Comparison of ENCODE assay signal across 1 cellular context in genomic region chr1:32353886-32354570, GRCh38.
TF ChIP-seq lines count a peak whose summit lies in the region.

No MANE protein-coding gene starts in this region.

TF ChIP-seq in K562, 482 proteins besides CTCF, POLR2A, EP300 and RAD21 (continued from another document):
- TF ChIP-seq ZNF592 (IDR thresholded peaks at IDR 0.05) (no peak), KDM1A (IDR thresholded peaks at IDR 0.05) (peak; percentile 88 to 91), ZNF165 (CRISPR knock-in tag; IDR thresholded peaks at IDR 0.05; ENCODE audit: borderline replicate concordance) (no peak), HDAC2 (IDR thresholded peaks at IDR 0.05) (no peak), NR4A1 (CRISPR knock-in tag; IDR thresholded peaks at IDR 0.05) (no peak), NR4A1 (tag; IDR thresholded peaks at IDR 0.05) (no peak), ATF2 (CRISPR knock-in tag; IDR thresholded peaks at IDR 0.05) (no peak), ZNF561 (CRISPR knock-in tag; conservative IDR thresholded peaks at IDR 0.05) (no peak), TAF9B (IDR thresholded peaks at IDR 0.05; ENCODE audit: partially characterized antibody) (no peak), NR2C2 (CRISPR knock-in tag; IDR thresholded peaks at IDR 0.05) (no peak), NR2C2 (tag; IDR thresholded peaks at IDR 0.05) (peak; percentile 40; the same call in 1 of the 2 replicates), RFX7 (CRISPR knock-in tag; IDR thresholded peaks at IDR 0.05) (no peak), EHMT2 (IDR thresholded peaks at IDR 0.05) (no peak), FOXA1 (IDR thresholded peaks at IDR 0.05; ENCODE audit: borderline replicate concordance) (no peak), NFRKB (IDR thresholded peaks at IDR 0.05; ENCODE audit: low read depth) (no peak), MCM5 (IDR thresholded peaks at IDR 0.05; ENCODE audit: low read depth) (no peak), L3MBTL2 (IDR thresholded peaks at IDR 0.05) (no peak), SLC30A9 (CRISPR knock-in tag; IDR thresholded peaks at IDR 0.05) (no peak), PHB (CRISPR knock-in tag; IDR thresholded peaks at IDR 0.05) (no peak), ZNF695 (CRISPR knock-in tag; IDR thresholded peaks at IDR 0.05) (no peak), ARID1B (IDR thresholded peaks at IDR 0.05) (peak; percentile 30; the same call in 1 of the 2 replicates), ZNF41 (CRISPR knock-in tag; conservative IDR thresholded peaks at IDR 0.05) (no peak), OTX1 (CRISPR knock-in tag; IDR thresholded peaks at IDR 0.05) (no peak), NR2F6 (CRISPR knock-in tag; IDR thresholded peaks at IDR 0.05) (no peak), CTBP1 (IDR thresholded peaks at IDR 0.05; ENCODE audit: borderline replicate concordance) (peak; percentile 68), CREB1 (IDR thresholded peaks at IDR 0.05) (no peak), CREB1 (CRISPR knock-in tag; IDR thresholded peaks at IDR 0.05) (no peak), ZNF134 (CRISPR knock-in tag; conservative IDR thresholded peaks at IDR 0.05) (no peak), GATAD2B (IDR thresholded peaks at IDR 0.05; ENCODE audit: borderline replicate concordance) (no peak), POLR2AphosphoS2 (IDR thresholded peaks at IDR 0.05; ENCODE audit: low read length) (no peak), KDM4B (IDR thresholded peaks at IDR 0.05; ENCODE audit: borderline replicate concordance in 2 of 2, low read depth in 1 of 2) (no peak), ARNT (IDR thresholded peaks at IDR 0.05) (no peak), RCOR1 (IDR thresholded peaks at IDR 0.05; ENCODE audit: borderline replicate concordance in 1 of 2, low read depth in 2 of 2, low read length in 2 of 2) (peak; percentile 42 to 81; a peak in 3 of 4 replicates), ZNF347 (CRISPR knock-in tag; IDR thresholded peaks at IDR 0.05; ENCODE audit: low read depth) (no peak), SAFB (IDR thresholded peaks at IDR 0.05; ENCODE audit: borderline replicate concordance, low read depth, low read length) (no peak), HDAC1 (IDR thresholded peaks at IDR 0.05) (peak in 1 of 2 experiments; percentile 84; a peak in 2 of 4 replicates), ZFPM2 (CRISPR knock-in tag; IDR thresholded peaks at IDR 0.05) (no peak), RFX1 (IDR thresholded peaks at IDR 0.05) (no peak), SIN3A (IDR thresholded peaks at IDR 0.05; ENCODE audit: borderline replicate concordance in 2 of 2, control insufficient read depth in 1 of 2, low read depth in 2 of 2, low read length in 2 of 2) (no peak)
- TF ChIP-seq, protein P1, sequence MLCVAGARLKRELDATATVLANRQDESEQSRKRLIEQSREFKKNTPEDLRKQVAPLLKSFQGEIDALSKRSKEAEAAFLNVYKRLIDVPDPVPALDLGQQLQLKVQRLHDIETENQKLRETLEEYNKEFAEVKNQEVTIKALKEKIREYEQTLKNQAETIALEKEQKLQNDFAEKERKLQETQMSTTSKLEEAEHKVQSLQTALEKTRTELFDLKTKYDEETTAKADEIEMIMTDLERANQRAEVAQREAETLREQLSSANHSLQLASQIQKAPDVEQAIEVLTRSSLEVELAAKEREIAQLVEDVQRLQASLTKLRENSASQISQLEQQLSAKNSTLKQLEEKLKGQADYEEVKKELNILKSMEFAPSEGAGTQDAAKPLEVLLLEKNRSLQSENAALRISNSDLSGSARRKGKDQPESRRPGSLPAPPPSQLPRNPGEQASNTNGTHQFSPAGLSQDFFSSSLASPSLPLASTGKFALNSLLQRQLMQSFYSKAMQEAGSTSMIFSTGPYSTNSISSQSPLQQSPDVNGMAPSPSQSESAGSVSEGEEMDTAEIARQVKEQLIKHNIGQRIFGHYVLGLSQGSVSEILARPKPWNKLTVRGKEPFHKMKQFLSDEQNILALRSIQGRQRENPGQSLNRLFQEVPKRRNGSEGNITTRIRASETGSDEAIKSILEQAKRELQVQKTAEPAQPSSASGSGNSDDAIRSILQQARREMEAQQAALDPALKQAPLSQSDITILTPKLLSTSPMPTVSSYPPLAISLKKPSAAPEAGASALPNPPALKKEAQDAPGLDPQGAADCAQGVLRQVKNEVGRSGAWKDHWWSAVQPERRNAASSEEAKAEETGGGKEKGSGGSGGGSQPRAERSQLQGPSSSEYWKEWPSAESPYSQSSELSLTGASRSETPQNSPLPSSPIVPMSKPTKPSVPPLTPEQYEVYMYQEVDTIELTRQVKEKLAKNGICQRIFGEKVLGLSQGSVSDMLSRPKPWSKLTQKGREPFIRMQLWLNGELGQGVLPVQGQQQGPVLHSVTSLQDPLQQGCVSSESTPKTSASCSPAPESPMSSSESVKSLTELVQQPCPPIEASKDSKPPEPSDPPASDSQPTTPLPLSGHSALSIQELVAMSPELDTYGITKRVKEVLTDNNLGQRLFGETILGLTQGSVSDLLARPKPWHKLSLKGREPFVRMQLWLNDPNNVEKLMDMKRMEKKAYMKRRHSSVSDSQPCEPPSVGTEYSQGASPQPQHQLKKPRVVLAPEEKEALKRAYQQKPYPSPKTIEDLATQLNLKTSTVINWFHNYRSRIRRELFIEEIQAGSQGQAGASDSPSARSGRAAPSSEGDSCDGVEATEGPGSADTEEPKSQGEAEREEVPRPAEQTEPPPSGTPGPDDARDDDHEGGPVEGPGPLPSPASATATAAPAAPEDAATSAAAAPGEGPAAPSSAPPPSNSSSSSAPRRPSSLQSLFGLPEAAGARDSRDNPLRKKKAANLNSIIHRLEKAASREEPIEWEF (CRISPR knock-in tag; IDR thresholded peaks at IDR 0.05), result no peak
- TF ChIP-seq, protein P2, sequence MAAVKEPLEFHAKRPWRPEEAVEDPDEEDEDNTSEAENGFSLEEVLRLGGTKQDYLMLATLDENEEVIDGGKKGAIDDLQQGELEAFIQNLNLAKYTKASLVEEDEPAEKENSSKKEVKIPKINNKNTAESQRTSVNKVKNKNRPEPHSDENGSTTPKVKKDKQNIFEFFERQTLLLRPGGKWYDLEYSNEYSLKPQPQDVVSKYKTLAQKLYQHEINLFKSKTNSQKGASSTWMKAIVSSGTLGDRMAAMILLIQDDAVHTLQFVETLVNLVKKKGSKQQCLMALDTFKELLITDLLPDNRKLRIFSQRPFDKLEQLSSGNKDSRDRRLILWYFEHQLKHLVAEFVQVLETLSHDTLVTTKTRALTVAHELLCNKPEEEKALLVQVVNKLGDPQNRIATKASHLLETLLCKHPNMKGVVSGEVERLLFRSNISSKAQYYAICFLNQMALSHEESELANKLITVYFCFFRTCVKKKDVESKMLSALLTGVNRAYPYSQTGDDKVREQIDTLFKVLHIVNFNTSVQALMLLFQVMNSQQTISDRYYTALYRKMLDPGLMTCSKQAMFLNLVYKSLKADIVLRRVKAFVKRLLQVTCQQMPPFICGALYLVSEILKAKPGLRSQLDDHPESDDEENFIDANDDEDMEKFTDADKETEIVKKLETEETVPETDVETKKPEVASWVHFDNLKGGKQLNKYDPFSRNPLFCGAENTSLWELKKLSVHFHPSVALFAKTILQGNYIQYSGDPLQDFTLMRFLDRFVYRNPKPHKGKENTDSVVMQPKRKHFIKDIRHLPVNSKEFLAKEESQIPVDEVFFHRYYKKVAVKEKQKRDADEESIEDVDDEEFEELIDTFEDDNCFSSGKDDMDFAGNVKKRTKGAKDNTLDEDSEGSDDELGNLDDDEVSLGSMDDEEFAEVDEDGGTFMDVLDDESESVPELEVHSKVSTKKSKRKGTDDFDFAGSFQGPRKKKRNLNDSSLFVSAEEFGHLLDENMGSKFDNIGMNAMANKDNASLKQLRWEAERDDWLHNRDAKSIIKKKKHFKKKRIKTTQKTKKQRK (IDR thresholded peaks at IDR 0.05; ENCODE audit: borderline replicate concordance, low read depth, low read length), result no peak
- TF ChIP-seq, protein P3, sequence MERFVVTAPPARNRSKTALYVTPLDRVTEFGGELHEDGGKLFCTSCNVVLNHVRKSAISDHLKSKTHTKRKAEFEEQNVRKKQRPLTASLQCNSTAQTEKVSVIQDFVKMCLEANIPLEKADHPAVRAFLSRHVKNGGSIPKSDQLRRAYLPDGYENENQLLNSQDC (CRISPR knock-in tag; IDR thresholded peaks at IDR 0.05), result no peak
- TF ChIP-seq, protein P4, sequence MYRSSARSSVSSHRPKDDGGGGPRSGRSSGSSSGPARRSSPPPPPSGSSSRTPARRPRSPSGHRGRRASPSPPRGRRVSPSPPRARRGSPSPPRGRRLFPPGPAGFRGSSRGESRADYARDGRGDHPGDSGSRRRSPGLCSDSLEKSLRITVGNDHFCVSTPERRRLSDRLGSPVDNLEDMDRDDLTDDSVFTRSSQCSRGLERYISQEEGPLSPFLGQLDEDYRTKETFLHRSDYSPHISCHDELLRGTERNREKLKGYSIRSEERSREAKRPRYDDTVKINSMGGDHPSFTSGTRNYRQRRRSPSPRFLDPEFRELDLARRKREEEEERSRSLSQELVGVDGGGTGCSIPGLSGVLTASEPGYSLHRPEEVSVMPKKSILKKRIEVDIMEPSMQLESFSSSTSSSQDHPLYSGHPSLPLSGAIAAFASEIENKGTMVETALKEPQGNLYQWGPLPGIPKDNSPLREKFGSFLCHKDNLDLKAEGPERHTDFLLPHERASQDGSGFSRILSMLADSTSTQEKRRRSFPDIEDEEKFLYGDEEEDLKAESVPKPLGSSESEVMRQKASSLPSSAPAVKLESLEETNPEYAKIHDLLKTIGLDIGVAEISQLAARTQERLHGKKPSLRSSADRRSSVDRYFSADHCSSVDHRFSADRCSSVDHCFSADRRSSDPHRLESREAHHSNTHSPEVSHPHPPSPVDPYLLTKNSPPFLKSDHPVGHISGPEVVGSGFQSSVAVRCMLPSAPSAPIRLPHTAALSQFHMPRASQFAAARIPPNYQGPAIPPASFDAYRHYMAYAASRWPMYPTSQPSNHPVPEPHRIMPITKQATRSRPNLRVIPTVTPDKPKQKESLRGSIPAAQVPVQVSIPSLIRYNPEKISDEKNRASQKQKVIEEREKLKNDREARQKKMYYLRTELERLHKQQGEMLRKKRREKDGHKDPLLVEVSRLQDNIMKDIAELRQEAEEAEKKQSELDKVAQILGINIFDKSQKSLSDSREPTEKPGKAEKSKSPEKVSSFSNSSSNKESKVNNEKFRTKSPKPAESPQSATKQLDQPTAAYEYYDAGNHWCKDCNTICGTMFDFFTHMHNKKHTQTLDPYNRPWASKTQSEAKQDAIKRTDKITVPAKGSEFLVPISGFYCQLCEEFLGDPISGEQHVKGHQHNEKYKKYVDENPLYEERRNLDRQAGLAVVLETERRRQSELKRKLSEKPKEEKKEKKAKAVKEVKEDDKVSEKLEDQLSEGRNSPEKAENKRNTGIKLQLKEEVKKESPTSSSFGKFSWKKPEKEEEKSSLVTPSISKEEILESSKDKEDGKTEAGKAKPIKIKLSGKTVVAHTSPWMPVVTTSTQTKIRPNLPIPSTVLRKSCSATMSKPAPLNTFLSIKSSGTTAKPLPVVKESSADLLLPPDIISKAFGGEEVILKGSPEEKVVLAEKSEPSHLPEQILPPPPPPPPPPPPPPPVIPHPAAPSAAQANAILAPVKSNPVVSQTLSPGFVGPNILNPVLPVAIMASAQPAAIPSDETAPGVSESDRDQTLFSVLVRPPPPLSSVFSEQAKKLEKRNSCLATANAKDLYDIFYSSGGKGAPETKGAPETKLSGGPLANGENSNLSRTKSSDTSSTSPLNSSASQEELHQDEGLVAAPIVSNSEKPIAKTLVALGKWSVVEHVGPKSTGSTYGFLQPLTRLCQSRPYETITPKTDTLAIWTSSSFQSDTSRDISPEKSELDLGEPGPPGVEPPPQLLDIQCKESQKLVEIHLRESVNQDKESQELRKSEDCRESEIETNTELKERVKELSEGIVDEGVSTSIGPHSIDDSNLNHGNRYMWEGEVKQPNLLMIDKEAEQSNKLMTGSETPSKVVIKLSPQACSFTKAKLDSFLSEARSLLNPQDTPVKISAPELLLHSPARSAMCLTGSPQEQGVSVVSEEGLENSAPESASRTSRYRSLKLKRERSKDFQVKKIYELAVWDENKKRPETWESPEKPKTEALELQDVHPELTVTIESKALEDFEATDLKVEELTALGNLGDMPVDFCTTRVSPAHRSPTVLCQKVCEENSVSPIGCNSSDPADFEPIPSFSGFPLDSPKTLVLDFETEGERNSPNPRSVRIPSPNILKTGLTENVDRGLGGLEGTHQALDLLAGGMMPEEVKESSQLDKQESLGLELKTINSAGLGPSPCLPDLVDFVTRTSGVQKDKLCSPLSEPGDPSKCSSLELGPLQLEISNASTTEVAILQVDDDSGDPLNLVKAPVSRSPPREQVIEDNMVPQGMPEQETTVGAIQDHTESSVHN (IDR thresholded peaks at IDR 0.05; ENCODE audit: borderline replicate concordance in 1 of 2, low read depth in 1 of 2), result no peak
